In genomic region chr6:75285156-75285639, GRCh38 we compare ENCODE assay signal across 9 cellular contexts. TPM values are rescaled to one million over a fixed set of nuclear protein-coding genes. Genes with fewer than 3 reads are reported as not detected.
A peak's percentile ranks its signal among the peaks of the same experiment; 100 is the strongest.
DNase-seq lines count a peak whose midpoint lies in the region; ATAC-seq and TF ChIP-seq lines count a peak whose summit lies in the region.
"Had no signal": no experiment of that assay in that cellular context is flagged by ENCODE, and none has a peak within 500 bp of the region (broad histone marks: within the 10 kb centered on the region; RNA-seq: fewer than 3 reads in every experiment).

No MANE protein-coding gene starts in this region.

- H3K27ac Mint-ChIP-seq in stimulated activated naive CD8-positive, alpha-beta T cell treated with anti-CD3 and anti-CD28 coated beads, Interleukin-15, amount 100 ng/mL, for 72 hours, result no peak overlapping the region
- H3K27ac Mint-ChIP-seq: activated naive CD8-positive, alpha-beta T cell had no signal

- no peaks in the 10 kb centered on the region for H3K27me3 ChIP-seq in body of pancreas
- no peaks in the 10 kb centered on the region for H3K27me3 ChIP-seq in mucosa of stomach (ENCODE audit: control insufficient read depth, insufficient read depth, low read length)

- H3K4me1 Mint-ChIP-seq in stimulated activated naive CD8-positive, alpha-beta T cell treated with anti-CD3 and anti-CD28 coated beads, Interleukin-15, amount 100 ng/mL, for 72 hours, result peaks cover 34% of the 10 kb centered on the region

- H3K27me3 Mint-ChIP-seq in stimulated activated naive CD8-positive, alpha-beta T cell treated with anti-CD3 and anti-CD28 coated beads, Interleukin-15, amount 100 ng/mL, for 72 hours, result no peaks in the 10 kb centered on the region
- H3K27me3 Mint-ChIP-seq: activated naive CD8-positive, alpha-beta T cell had no signal

- no peaks in the 10 kb centered on the region for H3K9me3 ChIP-seq in body of pancreas
- H3K9me3 ChIP-seq in mucosa of stomach (ENCODE audit: control insufficient read depth, low read length), result no peaks in the 10 kb centered on the region

- no peaks in the 10 kb centered on the region for H3K9me3 Mint-ChIP-seq in stimulated activated naive CD8-positive, alpha-beta T cell treated with anti-CD3 and anti-CD28 coated beads, Interleukin-15, amount 100 ng/mL, for 72 hours

- H3K9ac ChIP-seq in mucosa of stomach (ENCODE audit: low read length), result peak overlapping the region; percentile 80

- DNase-seq in NCI-H2029 treated with DMSO at 0.1 percent for 48 hours (lab: John Stamatoyannopoulos, UW) (peak; percentile 75), NCI-H2029 (lab: John Stamatoyannopoulos, UW) (no peak), body of pancreas (no peak), SHP77 treated with DMSO at 0.1 percent for 48 hours (lab: John Stamatoyannopoulos, UW) (no peak)
- no peak for DNase-seq in stimulated activated naive CD8-positive, alpha-beta T cell treated with anti-CD3 and anti-CD28 coated beads, Interleukin-15, amount 100 ng/mL, for 72 hours

- TF ChIP-seq CTCF in body of pancreas (IDR thresholded peaks at IDR 0.05), result no peak

- H3K4me3 Mint-ChIP-seq in stimulated activated naive CD8-positive, alpha-beta T cell treated with anti-CD3 and anti-CD28 coated beads, Interleukin-15, amount 100 ng/mL, for 72 hours, result no peak overlapping the region
- H3K4me3 Mint-ChIP-seq: activated naive CD8-positive, alpha-beta T cell had no signal

- intact Hi-C loops in body of pancreas (cut with DNase I), result no loop called here

- peak; percentile 5 for ATAC-seq in HG03460 (IDR thresholded peaks at IDR 0.05; ENCODE audit: unreplicated experiment)
- ATAC-seq in body of pancreas, result no peak
- no peak for ATAC-seq in HG02571 (IDR thresholded peaks at IDR 0.05; ENCODE audit: unreplicated experiment)
- no peak for ATAC-seq in stimulated activated naive CD8-positive, alpha-beta T cell treated with anti-CD3 and anti-CD28 coated beads, Interleukin-15, amount 100 ng/mL, for 72 hours

- no peak for TF ChIP-seq POLR2A in body of pancreas (IDR thresholded peaks at IDR 0.05)

- peaks cover 68% of the 10 kb centered on the region for H3K4me1 ChIP-seq in body of pancreas
- H3K4me1 ChIP-seq in mucosa of stomach (ENCODE audit: control insufficient read depth, insufficient read depth, low read length), result peaks cover 4% of the 10 kb centered on the region

- WGBS in body of pancreas, 2 donors, result 0% methylated on average over 13 of the region's 13 CpGs

- no peaks in the 10 kb centered on the region for H3K36me3 ChIP-seq in body of pancreas (replicated peaks in 1 of 2; ENCODE audit: insufficient read depth in 1 of 2, low read depth in 2 of 2)
- H3K36me3 ChIP-seq in mucosa of stomach (ENCODE audit: control insufficient read depth, insufficient read depth, low read length), result no peaks in the 10 kb centered on the region

- H3K27ac ChIP-seq in body of pancreas, result peak overlapping the region; percentile 81 to 90 (median 85)

- peak overlapping the region; percentile 14 to 77 for H3K4me3 ChIP-seq in body of pancreas
- H3K4me3 ChIP-seq in mucosa of stomach (ENCODE audit: low read length), result peak overlapping the region; percentile 80

RNA-seq across cellular contexts. Expression of gene TMEM30A, which starts 0.6 kb away (rescaled TPM):
- total RNA-seq in body of pancreas, result 10 to 100 TPM; 20.8 to 60.7 TPM

RNA-seq across cellular contexts. Expression of gene COX7A2, which starts 41.6 kb away (rescaled TPM):
- 100 to 1,000 TPM in 1 of 2 donors, 10 to 100 TPM in 1; 50.1 to 139 TPM for total RNA-seq in body of pancreas
